Comparison of ENCODE assay signal across 20 cellular contexts in the genomic region with DNA sequence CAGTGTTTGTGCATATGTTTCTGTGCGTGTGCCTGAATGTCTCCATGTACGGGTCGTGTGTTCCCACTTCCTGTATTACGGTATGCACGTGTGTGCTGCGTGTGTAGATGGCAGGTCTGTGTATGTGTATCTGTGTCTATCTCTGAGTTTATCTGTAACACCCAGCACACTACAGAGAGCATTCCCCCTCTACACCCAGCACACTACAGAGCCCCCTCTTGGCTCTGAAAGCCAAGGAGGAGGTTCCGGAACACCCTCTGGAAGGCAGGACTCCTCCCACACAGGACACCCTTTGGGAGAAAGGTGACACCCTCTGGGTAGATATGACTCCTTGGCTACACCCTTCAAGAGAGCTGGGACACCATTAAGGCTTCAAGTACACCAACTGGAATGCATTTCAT. TPM values are rescaled to one million over a fixed set of nuclear protein-coding genes. Genes with fewer than 3 reads are reported as not detected.
A peak's percentile ranks its signal among the peaks of the same experiment; 100 is the strongest.
DNase-seq lines count a peak whose midpoint lies in the region; ATAC-seq, FAIRE-seq and TF ChIP-seq lines count a peak whose summit lies in the region.
"Had no signal": no experiment of that assay in that cellular context is flagged by ENCODE, and none has a peak within 500 bp of the region (broad histone marks: within the 10 kb centered on the region; RNA-seq: fewer than 3 reads in every experiment).

No MANE protein-coding gene starts in this region.

- no peaks in the 10 kb centered on the region for H3K9me3 ChIP-seq in neural progenitor cell (ENCODE audit: low read depth)
- H3K9me3 ChIP-seq: uterus had no signal

- H3K36me3 ChIP-seq in bronchial epithelial cell (ENCODE audit: control insufficient read depth, insufficient read depth, low read length) (no peaks in the 10 kb centered on the region), neural progenitor cell (no peaks in the 10 kb centered on the region)
- H3K36me3 ChIP-seq: uterus had no signal

- no peaks in the 10 kb centered on the region for H3K9me3 Mint-ChIP-seq in activated naive CD4-positive, alpha-beta T cell treated with anti-CD3 and anti-CD28 coated beads for 36 hours
- H3K9me3 Mint-ChIP-seq in neural progenitor cell = no peaks in the 10 kb centered on the region

- FAIRE-seq in bronchial epithelial cell (lab: Jason Lieb, UNC) = peak; percentile 68
- FAIRE-seq: RCC 7860 had no signal

- peaks cover 26% of the 10 kb centered on the region for H3F3A ChIP-seq in neural progenitor cell (ENCODE audit: low read depth)

- H3K79me2 ChIP-seq in neural progenitor cell (ENCODE audit: low read depth) = no peaks in the 10 kb centered on the region

- peaks cover 5% of the 10 kb centered on the region for H3K4me1 ChIP-seq in neural progenitor cell

- ATAC-seq in GM19395 (IDR thresholded peaks at IDR 0.05; ENCODE audit: unreplicated experiment) (no peak), HG02884 (IDR thresholded peaks at IDR 0.05; ENCODE audit: unreplicated experiment) (no peak)
- ATAC-seq: left lobe of liver had no signal

- TF ChIP-seq CTCF in bronchial epithelial cell (IDR thresholded peaks at IDR 0.05; ENCODE audit: insufficient read depth, low read length, severe bottlenecking) = no peak
- no peak for TF ChIP-seq CTCF in neural progenitor cell (IDR thresholded peaks at IDR 0.05)

- H3K27ac Mint-ChIP-seq in activated naive CD4-positive, alpha-beta T cell treated with anti-CD3 and anti-CD28 coated beads for 36 hours = no peak overlapping the region
- no peak overlapping the region for H3K27ac Mint-ChIP-seq in neural progenitor cell

- no peak overlapping the region for H3K4me3 ChIP-seq in Jurkat, Clone E6-1 (ENCODE audit: low read length)
- H3K4me3 ChIP-seq in bronchial epithelial cell (ENCODE audit: low read depth, low read length) (no peak overlapping the region), neural progenitor cell (no peak overlapping the region)
- H3K4me3 ChIP-seq: SK-N-MC, uterus had no signal

- H3K4me3 Mint-ChIP-seq in activated naive CD4-positive, alpha-beta T cell treated with anti-CD3 and anti-CD28 coated beads for 36 hours = peak overlapping the region; percentile 11
- peak overlapping the region; percentile 55 for H3K4me3 Mint-ChIP-seq in neural progenitor cell

- H3K27me3 ChIP-seq in bronchial epithelial cell (ENCODE audit: control insufficient read depth, insufficient read depth, low read length) = peaks cover 77% of the 10 kb centered on the region
- peaks cover 100% of the 10 kb centered on the region for H3K27me3 ChIP-seq in neural progenitor cell

- H3K9ac ChIP-seq in neural progenitor cell = no peak overlapping the region

- intact Hi-C loops in activated naive CD4-positive, alpha-beta T cell treated with anti-CD3 and anti-CD28 coated beads for 36 hours (cut with micrococcal nuclease) = no loop called here

- peaks cover 34% of the 10 kb centered on the region for H3K4me1 Mint-ChIP-seq in activated naive CD4-positive, alpha-beta T cell treated with anti-CD3 and anti-CD28 coated beads for 36 hours (ENCODE audit: low read depth)
- H3K4me1 Mint-ChIP-seq in neural progenitor cell = peaks cover 9% of the 10 kb centered on the region

- peaks cover 44% of the 10 kb centered on the region for H4K20me1 ChIP-seq in neural progenitor cell (ENCODE audit: low read depth)

- no peak overlapping the region for H3K27ac ChIP-seq in neural progenitor cell
- H3K27ac ChIP-seq: SK-N-MC, uterus had no signal

- H3K36me3 Mint-ChIP-seq in activated naive CD4-positive, alpha-beta T cell treated with anti-CD3 and anti-CD28 coated beads for 36 hours (ENCODE audit: low read depth) = no peaks in the 10 kb centered on the region
- H3K36me3 Mint-ChIP-seq in neural progenitor cell = no peaks in the 10 kb centered on the region

- CTCF ChIA-PET in activated naive CD4-positive, alpha-beta T cell treated with anti-CD3 and anti-CD28 coated beads for 36 hours (lab: Charles Lee) = interaction anchor here (1.0 to 2.0 kb wide), 4 partner anchors 11 to 57 kb away, joined by 4 to 13 read pairs (median 4); no protein-coding TSS in a partner anchor

- no peak overlapping the region for H3K4me2 ChIP-seq in neural progenitor cell

- H2AFZ ChIP-seq in neural progenitor cell (replicated peaks) = no peak overlapping the region

- no peaks in the 10 kb centered on the region for H3K27me3 Mint-ChIP-seq in activated naive CD4-positive, alpha-beta T cell treated with anti-CD3 and anti-CD28 coated beads for 36 hours (ENCODE audit: low read depth)
- peaks cover 60% of the 10 kb centered on the region for H3K27me3 Mint-ChIP-seq in neural progenitor cell (ENCODE audit: insufficient read depth, low read depth)

- no peak for DNase-seq in activated naive CD4-positive, alpha-beta T cell treated with anti-CD3 and anti-CD28 coated beads for 36 hours
- DNase-seq in activated naive CD4-positive, alpha-beta T cell treated with Interleukin-2 at 50 U/mL for 16 hours = no peak
- DNase-seq in Jurkat, Clone E6-1 (ENCODE audit: low read depth, low spot score) = peak; percentile 40
- DNase-seq in bronchial epithelial cell (ENCODE audit: low read depth) (no peak), neural progenitor cell (ENCODE audit: low spot score) (no peak), NCI-H82 (lab: John Stamatoyannopoulos, UW) (no peak)
- DNase-seq: activated CD4-positive, alpha-beta T cell treated with anti-CD3 and anti-CD28 coated beads, Interleukin-2, amount 50 U/mL, for 48 hours; amygdala; cerebellar nuclear complex; effector CD4-positive, alpha-beta T cell; NCI-H1417 treated with DMSO at 0.1 percent for 48 hours; NCI-H2171 treated with DMSO at 0.1 percent for 48 hours; uterus had no signal

RNA-seq across cellular contexts. Expression of gene ERFL, which starts 2.1 kb away (rescaled TPM):
- total RNA-seq in activated naive CD4-positive, alpha-beta T cell treated with anti-CD3 and anti-CD28 coated beads for 36 hours = 1 to 10 TPM in 1 of 2 experiments, under 1 TPM in 1; 0.99 to 1.3 TPM
- 1.3 TPM for polyA plus RNA-seq in Jurkat, Clone E6-1 (2012; ENCODE audit: insufficient read depth, insufficient read length)
- total RNA-seq in bronchial epithelial cell (under 0.01 TPM in 2 replicates), neural progenitor cell (ENCODE audit: low replicate concordance) (0.22 and 0.65 TPM in 2 replicates)
- total RNA-seq: G401, glomerular endothelial cell, left lobe of liver had no signal

RNA-seq across cellular contexts. Expression of gene RABAC1, which starts 28.8 kb away (rescaled TPM):
- 10 to 100 TPM; 32.8 TPM for total RNA-seq in activated naive CD4-positive, alpha-beta T cell treated with anti-CD3 and anti-CD28 coated beads for 36 hours
- 104 TPM for polyA plus RNA-seq in Jurkat, Clone E6-1 (2012; ENCODE audit: insufficient read depth, insufficient read length)
- 96.6 and 98.4 TPM in 2 replicates for total RNA-seq in bronchial epithelial cell
- 33.1 and 108 TPM in 2 replicates for total RNA-seq in neural progenitor cell (ENCODE audit: low replicate concordance)

RNA-seq across cellular contexts. Expression of gene ARHGEF1, which starts 47.3 kb away (rescaled TPM):
- 100 to 1,000 TPM; 246 to 260 TPM for total RNA-seq in activated naive CD4-positive, alpha-beta T cell treated with anti-CD3 and anti-CD28 coated beads for 36 hours
- polyA plus RNA-seq in Jurkat, Clone E6-1 (2012; ENCODE audit: insufficient read depth, insufficient read length) = 154 TPM
- 19.2 and 25.0 TPM in 2 replicates for total RNA-seq in bronchial epithelial cell
- 10.9 and 25.2 TPM in 2 replicates for total RNA-seq in neural progenitor cell (ENCODE audit: low replicate concordance)

RNA-seq across cellular contexts. Expression of gene CD79A, which starts 53.2 kb away (rescaled TPM):
- total RNA-seq in activated naive CD4-positive, alpha-beta T cell treated with anti-CD3 and anti-CD28 coated beads for 36 hours = 1 to 10 TPM; 2.5 to 2.7 TPM
- polyA plus RNA-seq in Jurkat, Clone E6-1 (2012; ENCODE audit: insufficient read depth, insufficient read length) = 8.5 TPM
- total RNA-seq in bronchial epithelial cell (not detected in 2 replicates), neural progenitor cell (ENCODE audit: low replicate concordance) (0.11 and 0.25 TPM in 2 replicates)
